In the genomic region with DNA sequence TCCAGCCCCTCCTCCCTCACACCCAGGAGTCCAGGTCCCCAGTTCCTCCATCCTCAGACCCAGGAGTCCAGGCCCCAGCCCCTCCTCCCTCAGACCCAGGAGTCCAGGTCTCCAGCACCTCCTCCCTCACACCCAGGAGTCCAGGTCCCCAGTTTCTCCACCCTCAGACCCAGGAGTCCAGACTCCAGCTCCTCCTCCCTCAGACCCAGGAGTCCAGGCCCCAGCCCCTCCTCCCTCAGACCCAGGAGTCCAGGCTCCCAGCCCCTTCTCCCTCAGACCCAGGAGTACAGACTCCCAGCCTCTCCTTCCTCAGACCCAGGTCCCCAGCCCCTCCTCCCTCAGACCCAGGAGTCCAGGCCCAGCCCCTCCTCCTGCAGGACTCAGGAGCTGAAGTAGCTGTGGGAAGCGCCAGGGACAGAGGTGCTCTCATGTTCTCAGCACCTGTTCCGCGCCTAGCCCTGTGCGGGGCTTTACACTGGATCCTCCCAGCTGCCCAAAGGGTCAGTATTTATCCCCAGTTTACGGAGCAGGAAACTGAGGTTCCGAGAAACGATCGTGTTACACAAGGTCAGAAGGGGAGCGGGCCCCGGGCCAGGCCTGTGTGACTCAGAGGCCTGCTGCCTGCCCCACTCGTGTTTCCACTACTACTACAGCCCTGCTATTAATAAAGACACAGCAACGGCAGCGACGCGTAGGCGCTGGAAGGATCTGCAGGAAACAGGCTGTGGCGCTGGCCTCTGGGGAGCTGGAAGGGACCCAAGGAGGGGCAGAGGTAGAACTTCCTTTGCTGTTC, we compare ENCODE assay signal across 10 cellular contexts. TPM values are rescaled to one million over a fixed set of nuclear protein-coding genes. Genes with fewer than 3 reads are reported as not detected.
DNase-seq lines count a peak whose midpoint lies in the region; ATAC-seq and TF ChIP-seq lines count a peak whose summit lies in the region.
"Had no signal": no experiment of that assay in that cellular context is flagged by ENCODE, and none has a peak within 500 bp of the region (broad histone marks: within the 10 kb centered on the region; RNA-seq: fewer than 3 reads in every experiment).

No MANE protein-coding gene starts in this region.

- DNase-seq in HK-2 (ENCODE audit: unreplicated experiment) (peak; percentile 68), astrocyte of the spinal cord (ENCODE audit: low read depth, low spot score) (peak; percentile 68), left colon (peak; percentile 25 to 39), tibial artery (peak; percentile 69 to 86), immature natural killer cell (no peak)
- no peak for DNase-seq in activated T-cell treated with anti-CD3 and anti-CD28 coated beads, Interleukin-2, amount 50 U/mL, for 48 hours
- DNase-seq in effector CD4-positive, alpha-beta T cell: no peak
- DNase-seq: amniotic stem cell, small intestine had no signal

- no peaks in the 10 kb centered on the region for H3K36me3 ChIP-seq in tibial artery

- peak overlapping the region; percentile 33 to 37 for H3K27ac ChIP-seq in tibial artery

- peaks cover 0 to 59% of the 10 kb centered on the region in 2 donors for H3K27me3 ChIP-seq in tibial artery

- no peak overlapping the region for H3K27ac Mint-ChIP-seq in immature natural killer cell

- H3K9me3 ChIP-seq in tibial artery: no peaks in the 10 kb centered on the region

- in situ Hi-C loops in astrocyte of the spinal cord (cut with HindIII; ENCODE audit: low sequenced_read_pairs): no loop called here

- TF ChIP-seq CTCF in astrocyte of the spinal cord (IDR thresholded peaks at IDR 0.05; ENCODE audit: low read depth, low read length) (no peak), tibial artery (IDR thresholded peaks at IDR 0.05) (no peak)

- no peak overlapping the region for H3K4me3 Mint-ChIP-seq in immature natural killer cell

- H3K4me3 ChIP-seq in astrocyte of the spinal cord (ENCODE audit: low read depth, low read length) (no peak overlapping the region), tibial artery (no peak overlapping the region)

- H3K36me3 Mint-ChIP-seq in immature natural killer cell: no peaks in the 10 kb centered on the region

- H3K4me1 Mint-ChIP-seq in immature natural killer cell: no peaks in the 10 kb centered on the region

- peaks cover 0 to 37% (median 23%) of the 10 kb centered on the region in 4 donors for H3K4me1 ChIP-seq in tibial artery

- H3K9me3 Mint-ChIP-seq in immature natural killer cell: no peaks in the 10 kb centered on the region

- intact Hi-C loops in left colon (cut with DNase I, micrococcal nuclease): no loop called here
- intact Hi-C loops in tibial artery (cut with DNase I; ENCODE audit: low total_unique reads): no loop called here

- no peak for ATAC-seq in left colon
- no peak for ATAC-seq in GM19455 (IDR thresholded peaks at IDR 0.05; ENCODE audit: unreplicated experiment)

- peaks cover 2 to 18% (median 6%) of the 10 kb centered on the region in 3 donors for H3K27me3 Mint-ChIP-seq in immature natural killer cell (ENCODE audit: low read depth in 3 of 3)

RNA-seq across cellular contexts. Expression of a gene that starts 1.7 kb away (rescaled TPM):
- not detected for total RNA-seq in left colon
- not detected for polyA plus RNA-seq in immature natural killer cell

RNA-seq across cellular contexts. Expression of a gene that starts 10.1 kb away (rescaled TPM):
- not detected for total RNA-seq in left colon
- not detected for polyA plus RNA-seq in immature natural killer cell
- polyA plus RNA-seq: small intestine had no signal

RNA-seq across cellular contexts. Expression of a gene that starts 33.6 kb away (rescaled TPM):
- 1 to 10 TPM; 5.3 to 7.3 TPM for total RNA-seq in left colon
- under 1 TPM in 2 of 3 donors, not detected in 1; 0.19 to 0.64 TPM for polyA plus RNA-seq in immature natural killer cell

RNA-seq across cellular contexts. Expression of a gene that starts 52.3 kb away (rescaled TPM):
- total RNA-seq in left colon: 10 to 100 TPM; 14.7 to 15.5 TPM
- 1 to 10 TPM in 2 of 3 donors, under 1 TPM in 1; 0.63 to 1.7 (median 1.0) TPM for polyA plus RNA-seq in immature natural killer cell

RNA-seq across cellular contexts. Expression of a gene that starts 53.1 kb away (rescaled TPM):
- total RNA-seq in left colon: 10 to 100 TPM; 26.6 to 36.4 TPM
- polyA plus RNA-seq in immature natural killer cell: 10 to 100 TPM; 23.9 to 36.4 (median 31.7) TPM

Comparison
In these comparisons a context has a peak if more than half of its experiments do, and no peak if none do; other contexts are left out.
1. DNase-seq: peak in HK-2 (single experiment), astrocyte of the spinal cord (single experiment), left colon (2 of 2) and tibial artery (2 of 2); none in activated T-cell treated with anti-CD3 and anti-CD28 coated beads, Interleukin-2, amount 50 U/mL, for 48 hours (0 of 2), effector CD4-positive, alpha-beta T cell (single experiment) and immature natural killer cell (0 of 3).